In the genomic region with DNA sequence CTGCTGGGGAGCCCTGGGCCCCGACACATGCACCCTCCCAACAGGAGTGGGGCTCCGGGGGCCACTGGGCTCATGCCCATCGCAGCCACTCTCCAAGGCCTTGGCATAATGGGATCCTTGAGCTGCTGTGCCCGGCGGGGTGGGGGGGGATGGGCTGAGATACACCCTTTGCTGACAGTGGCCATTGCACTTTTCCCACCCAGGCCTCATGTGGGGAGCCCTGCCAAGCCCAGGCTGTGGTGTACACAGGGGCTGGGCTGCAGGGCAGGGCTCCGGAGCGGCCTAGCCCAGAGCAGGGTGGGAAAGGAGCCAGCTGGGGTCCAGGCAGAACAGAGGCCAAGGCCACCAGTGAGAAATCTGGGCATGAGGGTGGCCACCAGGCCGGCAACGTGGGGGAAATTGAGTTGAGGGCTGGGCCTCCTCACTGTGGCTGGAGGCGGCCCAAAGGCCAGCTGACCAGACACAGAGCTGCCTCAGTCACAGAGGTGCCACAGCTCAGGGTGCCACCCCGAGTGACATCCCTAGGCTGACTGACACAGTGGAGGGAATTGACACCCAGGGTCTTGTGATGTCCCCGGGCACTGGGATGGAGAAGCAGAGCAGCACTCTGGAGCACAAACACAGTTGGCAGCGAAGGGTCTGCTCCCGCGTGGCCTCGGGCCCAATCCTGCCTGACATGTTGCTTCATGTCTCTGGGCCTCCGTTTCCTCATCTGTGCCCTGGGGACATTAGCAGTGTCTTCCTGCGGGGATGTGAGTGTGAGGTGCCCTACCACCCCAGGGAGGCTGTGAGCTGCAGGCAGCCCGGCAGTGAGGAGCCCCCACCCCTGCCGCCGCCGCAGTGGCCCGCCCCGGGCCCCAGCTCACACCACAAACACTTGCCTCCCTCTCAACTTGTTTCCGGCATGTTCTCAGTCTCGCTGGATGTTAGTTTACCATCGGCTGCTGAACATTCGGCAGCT, we compare ENCODE assay signal across 12 cellular contexts. TPM values are rescaled to one million over a fixed set of nuclear protein-coding genes. Genes with fewer than 3 reads are reported as not detected.
DNase-seq lines count a peak whose midpoint lies in the region; ATAC-seq, FAIRE-seq and TF ChIP-seq lines count a peak whose summit lies in the region.
"Had no signal": no experiment of that assay in that cellular context is flagged by ENCODE, and none has a peak within 500 bp of the region (broad histone marks: within the 10 kb centered on the region; RNA-seq: fewer than 3 reads in every experiment).

No MANE protein-coding gene starts in this region.

- no peaks in the 10 kb centered on the region for H3K9me3 Mint-ChIP-seq in activated CD4-positive, alpha-beta memory T cell treated with anti-CD3 and anti-CD28 coated beads, Interleukin-2, amount 10 ng/mL, durations not matched to agents 7 days and 5 days
- no peaks in the 10 kb centered on the region for H3K9me3 Mint-ChIP-seq in endodermal cell
- H3K9me3 Mint-ChIP-seq: HFFc6 had no signal

- H3K27ac Mint-ChIP-seq in activated CD4-positive, alpha-beta memory T cell treated with anti-CD3 and anti-CD28 coated beads, Interleukin-2, amount 10 ng/mL, durations not matched to agents 7 days and 5 days, result peak overlapping the region; percentile 86
- H3K27ac Mint-ChIP-seq in endodermal cell, result no peak overlapping the region
- H3K27ac Mint-ChIP-seq: HFFc6 had no signal

- POLR2A ChIA-PET in activated CD4-positive, alpha-beta memory T cell treated with anti-CD3 and anti-CD28 coated beads, Interleukin-2, amount 10 ng/mL, durations not matched to agents 7 days and 5 days (lab: Charles Lee), result interaction anchor here (1.1 to 1.3 kb wide), 4 partner anchors 8 to 80 kb away, joined by 3 read pairs; no protein-coding TSS in a partner anchor

- 92 to 98% methylated on average over 14 to 28 of the region's 28 CpGs for WGBS in endodermal cell (ENCODE audit: insufficient coverage in 1 of 2, insufficient read length in 1 of 2), 2 experiments

- H3K4me1 Mint-ChIP-seq in activated CD4-positive, alpha-beta memory T cell treated with anti-CD3 and anti-CD28 coated beads, Interleukin-2, amount 10 ng/mL, durations not matched to agents 7 days and 5 days, result peaks cover 21% of the 10 kb centered on the region
- peaks cover 4% of the 10 kb centered on the region for H3K4me1 Mint-ChIP-seq in endodermal cell

- H3K4me3 Mint-ChIP-seq in activated CD4-positive, alpha-beta memory T cell treated with anti-CD3 and anti-CD28 coated beads, Interleukin-2, amount 10 ng/mL, durations not matched to agents 7 days and 5 days, result no peak overlapping the region
- no peak overlapping the region for H3K4me3 Mint-ChIP-seq in endodermal cell
- H3K4me3 Mint-ChIP-seq: HFFc6 had no signal

- H3K36me3 Mint-ChIP-seq in activated CD4-positive, alpha-beta memory T cell treated with anti-CD3 and anti-CD28 coated beads, Interleukin-2, amount 10 ng/mL, durations not matched to agents 7 days and 5 days (ENCODE audit: low read depth), result no peaks in the 10 kb centered on the region
- H3K36me3 Mint-ChIP-seq in endodermal cell (ENCODE audit: low read depth), result peaks cover 3% of the 10 kb centered on the region

- CTCF ChIA-PET in activated CD4-positive, alpha-beta memory T cell treated with anti-CD3 and anti-CD28 coated beads, Interleukin-2, amount 10 ng/mL, durations not matched to agents 7 days and 5 days (lab: Charles Lee), result interaction anchor here (1.2 to 2.3 kb wide), 5 partner anchors 28 to 82 kb away, joined by 3 to 18 read pairs (median 4); no protein-coding TSS in a partner anchor

- FAIRE-seq in urothelium cell line (lab: Jason Lieb, UNC), result peak; percentile 87

- no peaks in the 10 kb centered on the region for H3K27me3 Mint-ChIP-seq in activated CD4-positive, alpha-beta memory T cell treated with anti-CD3 and anti-CD28 coated beads, Interleukin-2, amount 10 ng/mL, durations not matched to agents 7 days and 5 days
- H3K27me3 Mint-ChIP-seq in endodermal cell (ENCODE audit: insufficient read depth), result no peaks in the 10 kb centered on the region

- no peaks in the 10 kb centered on the region for H3K9me3 ChIP-seq in endodermal cell (ENCODE audit: control insufficient read depth, low read length)
- H3K9me3 ChIP-seq: gastroesophageal sphincter, tibial artery had no signal

- no peaks in the 10 kb centered on the region for H3K27me3 ChIP-seq in endodermal cell (ENCODE audit: control insufficient read depth, insufficient read depth, low read length, poor library complexity, severe bottlenecking)

- H3K4me1 ChIP-seq in endodermal cell (ENCODE audit: control insufficient read depth, insufficient read depth, low read length), result no peaks in the 10 kb centered on the region

- TF ChIP-seq POLR2A in erythroblast (IDR thresholded peaks at IDR 0.05; ENCODE audit: low read length), result no peak

- no peak overlapping the region for H3K27ac ChIP-seq in endodermal cell (ENCODE audit: low read depth, low read length)
- H3K27ac ChIP-seq: tibial artery had no signal

- no peak overlapping the region for H3K4me3 ChIP-seq in endodermal cell (ENCODE audit: low read length)
- H3K4me3 ChIP-seq: gastroesophageal sphincter, tibial artery had no signal

- DNase-seq in stimulated activated naive CD4-positive, alpha-beta T cell (lab: John Stamatoyannopoulos, UW), result peak in 4 of 6 experiments; percentile 24 to 59 (median 51)
- no peak for DNase-seq in stimulated activated naive CD4-positive, alpha-beta T cell treated with Interleukin-2 at 50 U/mL for 16 hours (lab: John Stamatoyannopoulos, UW)
- DNase-seq in activated CD4-positive, alpha-beta memory T cell treated with anti-CD3 and anti-CD28 coated beads, Interleukin-2, amount 10 ng/mL, durations not matched to agents 7 days and 5 days, result peak; percentile 54
- DNase-seq in effector CD4-positive, alpha-beta T cell, result peak; percentile 23
- DNase-seq in urothelium cell line (ENCODE audit: low spot score), result no peak
- no peak for DNase-seq in erythroblast (lab: John Stamatoyannopoulos, UW)
- no peak for DNase-seq in endodermal cell
- DNase-seq: HFFc6, T1000, tibial artery had no signal

- ATAC-seq in HG03342 (IDR thresholded peaks at IDR 0.05; ENCODE audit: unreplicated experiment), result no peak

- peaks cover 4% of the 10 kb centered on the region for H3K36me3 ChIP-seq in endodermal cell (ENCODE audit: control insufficient read depth, insufficient read depth, low read length)
- H3K36me3 ChIP-seq: gastroesophageal sphincter had no signal

- no peak overlapping the region for H3K9ac ChIP-seq in endodermal cell (ENCODE audit: extremely low read depth, low read length, poor library complexity, severe bottlenecking)

- TF ChIP-seq CTCF in endodermal cell (conservative IDR thresholded peaks at IDR 0.05), result no peak

RNA-seq across cellular contexts. Expression of gene RTN4R, which starts 30.4 kb away (rescaled TPM):
- total RNA-seq in activated CD4-positive, alpha-beta memory T cell treated with anti-CD3 and anti-CD28 coated beads, Interleukin-2, amount 10 ng/mL, durations not matched to agents 7 days and 5 days, result 1 to 10 TPM; 2.3 to 3.1 TPM
- 10 to 100 TPM; 12.8 to 17.7 TPM for total RNA-seq in endodermal cell
- polyA plus RNA-seq in endodermal cell (2013, experiment 1 of 2), result 28.2 TPM
- polyA plus RNA-seq in endodermal cell (2013, experiment 2 of 2), result 24.1 TPM

Comparison
In these comparisons a context has a peak if more than half of its experiments do, and no peak if none do; other contexts are left out.
1. DNase-seq: peak in stimulated activated naive CD4-positive, alpha-beta T cell (4 of 6), activated CD4-positive, alpha-beta memory T cell treated with anti-CD3 and anti-CD28 coated beads, Interleukin-2, amount 10 ng/mL, durations not matched to agents 7 days and 5 days (single experiment) and effector CD4-positive, alpha-beta T cell (single experiment); none in stimulated activated naive CD4-positive, alpha-beta T cell treated with Interleukin-2 at 50 U/mL for 16 hours (single experiment), urothelium cell line (single experiment), erythroblast (0 of 2) and endodermal cell (single experiment).